In the genomic region with DNA sequence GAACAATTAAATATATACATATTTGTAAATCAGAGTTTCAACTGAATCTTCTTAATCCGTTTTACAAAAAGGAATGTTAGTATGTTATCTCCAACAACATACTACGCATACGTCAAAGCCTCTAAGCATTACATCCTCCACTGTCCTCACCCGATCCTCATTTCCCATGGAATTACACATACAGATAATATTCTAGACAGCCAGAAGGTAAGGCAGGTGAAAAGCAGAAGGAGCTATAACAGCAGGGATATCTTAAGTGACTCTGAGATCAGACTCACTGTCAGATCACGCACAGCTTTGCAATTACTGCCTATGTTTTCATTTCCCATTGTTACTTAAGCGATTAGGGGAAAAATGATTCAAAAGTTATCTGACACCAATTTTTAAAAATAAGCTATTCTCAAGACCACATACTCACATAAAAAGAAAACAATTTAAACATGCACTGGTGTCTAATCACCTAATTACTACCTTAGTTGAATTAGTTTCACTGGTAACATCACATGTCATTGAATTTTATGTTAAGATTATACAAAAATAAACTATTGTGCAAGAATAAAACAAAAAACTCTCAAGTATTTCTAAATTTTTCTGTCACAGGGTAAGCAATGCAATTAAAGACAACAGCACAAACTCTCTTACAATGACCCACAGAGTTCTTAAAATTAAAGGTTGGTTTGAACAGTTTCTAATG, we compare ENCODE assay signal across 1 cellular context.
TF ChIP-seq lines count a peak whose summit lies in the region.

No MANE protein-coding gene starts in this region.

TF ChIP-seq in HEK293, 187 proteins besides CTCF, POLR2A, EP300 and RAD21:
- TF ChIP-seq, protein P1, sequence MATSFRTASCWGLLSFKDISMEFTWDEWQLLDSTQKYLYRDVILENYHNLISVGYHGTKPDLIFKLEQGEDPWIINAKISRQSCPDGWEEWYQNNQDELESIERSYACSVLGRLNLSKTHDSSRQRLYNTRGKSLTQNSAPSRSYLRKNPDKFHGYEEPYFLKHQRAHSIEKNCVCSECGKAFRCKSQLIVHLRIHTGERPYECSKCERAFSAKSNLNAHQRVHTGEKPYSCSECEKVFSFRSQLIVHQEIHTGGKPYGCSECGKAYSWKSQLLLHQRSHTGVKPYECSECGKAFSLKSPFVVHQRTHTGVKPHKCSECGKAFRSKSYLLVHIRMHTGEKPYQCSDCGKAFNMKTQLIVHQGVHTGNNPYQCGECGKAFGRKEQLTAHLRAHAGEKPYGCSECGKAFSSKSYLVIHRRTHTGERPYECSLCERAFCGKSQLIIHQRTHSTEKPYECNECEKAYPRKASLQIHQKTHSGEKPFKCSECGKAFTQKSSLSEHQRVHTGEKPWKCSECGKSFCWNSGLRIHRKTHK (tag by site-specific recombination; IDR thresholded peaks at IDR 0.05): no peak
- TF ChIP-seq ZNF521 (tag by site-specific recombination; IDR thresholded peaks at IDR 0.05): no peak
- 0 out of 2 replicates have a peak, but pooled peaks have one; percentile 16 for TF ChIP-seq ZNF843 (tag by site-specific recombination; IDR thresholded peaks at IDR 0.05)
- TF ChIP-seq ZNF366 (tag by site-specific recombination; conservative IDR thresholded peaks at IDR 0.05): peak; percentile 32; the same call in 1 of the 2 replicates
- peak; percentile 82 for TF ChIP-seq SP7 (tag by site-specific recombination; IDR thresholded peaks at IDR 0.05)
- no peak for TF ChIP-seq ZNF514 (tag by site-specific recombination; IDR thresholded peaks at IDR 0.05)
- TF ChIP-seq IKZF3 (tag by site-specific recombination; IDR thresholded peaks at IDR 0.05): peak; percentile 57
- peak; percentile 33; the same call in 1 of the 2 replicates for TF ChIP-seq OSR2 (tag by site-specific recombination; IDR thresholded peaks at IDR 0.05)
- TF ChIP-seq ZNF169 (tag by site-specific recombination; IDR thresholded peaks at IDR 0.05): no peak
- TF ChIP-seq ZNF433 (tag by site-specific recombination; IDR thresholded peaks at IDR 0.05; ENCODE audit: low read depth): no peak
- 0 out of 2 replicates have a peak, but pooled peaks have one; percentile 9 for TF ChIP-seq ZNF146 (tag by site-specific recombination; IDR thresholded peaks at IDR 0.05)
- TF ChIP-seq, protein P2, sequence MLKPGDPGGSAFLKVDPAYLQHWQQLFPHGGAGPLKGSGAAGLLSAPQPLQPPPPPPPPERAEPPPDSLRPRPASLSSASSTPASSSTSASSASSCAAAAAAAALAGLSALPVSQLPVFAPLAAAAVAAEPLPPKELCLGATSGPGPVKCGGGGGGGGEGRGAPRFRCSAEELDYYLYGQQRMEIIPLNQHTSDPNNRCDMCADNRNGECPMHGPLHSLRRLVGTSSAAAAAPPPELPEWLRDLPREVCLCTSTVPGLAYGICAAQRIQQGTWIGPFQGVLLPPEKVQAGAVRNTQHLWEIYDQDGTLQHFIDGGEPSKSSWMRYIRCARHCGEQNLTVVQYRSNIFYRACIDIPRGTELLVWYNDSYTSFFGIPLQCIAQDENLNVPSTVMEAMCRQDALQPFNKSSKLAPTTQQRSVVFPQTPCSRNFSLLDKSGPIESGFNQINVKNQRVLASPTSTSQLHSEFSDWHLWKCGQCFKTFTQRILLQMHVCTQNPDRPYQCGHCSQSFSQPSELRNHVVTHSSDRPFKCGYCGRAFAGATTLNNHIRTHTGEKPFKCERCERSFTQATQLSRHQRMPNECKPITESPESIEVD (tag by site-specific recombination; IDR thresholded peaks at IDR 0.05): peak; percentile 89
- peak; percentile 49; the same call in 1 of the 2 replicates for TF ChIP-seq GLI2 (tag by site-specific recombination; IDR thresholded peaks at IDR 0.05; ENCODE audit: borderline replicate concordance, low read depth)
- TF ChIP-seq, protein P3, sequence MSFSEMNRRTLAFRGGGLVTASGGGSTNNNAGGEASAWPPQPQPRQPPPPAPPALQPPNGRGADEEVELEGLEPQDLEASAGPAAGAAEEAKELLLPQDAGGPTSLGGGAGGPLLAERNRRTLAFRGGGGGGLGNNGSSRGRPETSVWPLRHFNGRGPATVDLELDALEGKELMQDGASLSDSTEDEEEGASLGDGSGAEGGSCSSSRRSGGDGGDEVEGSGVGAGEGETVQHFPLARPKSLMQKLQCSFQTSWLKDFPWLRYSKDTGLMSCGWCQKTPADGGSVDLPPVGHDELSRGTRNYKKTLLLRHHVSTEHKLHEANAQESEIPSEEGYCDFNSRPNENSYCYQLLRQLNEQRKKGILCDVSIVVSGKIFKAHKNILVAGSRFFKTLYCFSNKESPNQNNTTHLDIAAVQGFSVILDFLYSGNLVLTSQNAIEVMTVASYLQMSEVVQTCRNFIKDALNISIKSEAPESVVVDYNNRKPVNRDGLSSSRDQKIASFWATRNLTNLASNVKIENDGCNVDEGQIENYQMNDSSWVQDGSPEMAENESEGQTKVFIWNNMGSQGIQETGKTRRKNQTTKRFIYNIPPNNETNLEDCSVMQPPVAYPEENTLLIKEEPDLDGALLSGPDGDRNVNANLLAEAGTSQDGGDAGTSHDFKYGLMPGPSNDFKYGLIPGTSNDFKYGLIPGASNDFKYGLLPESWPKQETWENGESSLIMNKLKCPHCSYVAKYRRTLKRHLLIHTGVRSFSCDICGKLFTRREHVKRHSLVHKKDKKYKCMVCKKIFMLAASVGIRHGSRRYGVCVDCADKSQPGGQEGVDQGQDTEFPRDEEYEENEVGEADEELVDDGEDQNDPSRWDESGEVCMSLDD (tag by site-specific recombination; IDR thresholded peaks at IDR 0.05): no peak
- TF ChIP-seq ZNF132 (tag by site-specific recombination; IDR thresholded peaks at IDR 0.05; ENCODE audit: borderline replicate concordance): no peak
- TF ChIP-seq, protein P4, sequence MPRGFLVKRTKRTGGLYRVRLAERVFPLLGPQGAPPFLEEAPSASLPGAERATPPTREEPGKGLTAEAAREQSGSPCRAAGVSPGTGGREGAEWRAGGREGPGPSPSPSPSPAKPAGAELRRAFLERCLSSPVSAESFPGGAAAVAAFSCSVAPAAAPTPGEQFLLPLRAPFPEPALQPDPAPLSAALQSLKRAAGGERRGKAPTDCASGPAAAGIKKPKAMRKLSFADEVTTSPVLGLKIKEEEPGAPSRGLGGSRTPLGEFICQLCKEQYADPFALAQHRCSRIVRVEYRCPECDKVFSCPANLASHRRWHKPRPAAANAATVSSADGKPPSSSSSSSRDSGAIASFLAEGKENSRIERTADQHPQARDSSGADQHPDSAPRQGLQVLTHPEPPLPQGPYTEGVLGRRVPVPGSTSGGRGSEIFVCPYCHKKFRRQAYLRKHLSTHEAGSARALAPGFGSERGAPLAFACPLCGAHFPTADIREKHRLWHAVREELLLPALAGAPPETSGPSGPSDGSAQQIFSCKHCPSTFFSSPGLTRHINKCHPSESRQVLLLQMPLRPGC (tag by site-specific recombination; IDR thresholded peaks at IDR 0.05): peak; percentile 34; the same call in 1 of the 2 replicates
